10 cellular contexts compared by ENCODE assay signal in the genomic region with DNA sequence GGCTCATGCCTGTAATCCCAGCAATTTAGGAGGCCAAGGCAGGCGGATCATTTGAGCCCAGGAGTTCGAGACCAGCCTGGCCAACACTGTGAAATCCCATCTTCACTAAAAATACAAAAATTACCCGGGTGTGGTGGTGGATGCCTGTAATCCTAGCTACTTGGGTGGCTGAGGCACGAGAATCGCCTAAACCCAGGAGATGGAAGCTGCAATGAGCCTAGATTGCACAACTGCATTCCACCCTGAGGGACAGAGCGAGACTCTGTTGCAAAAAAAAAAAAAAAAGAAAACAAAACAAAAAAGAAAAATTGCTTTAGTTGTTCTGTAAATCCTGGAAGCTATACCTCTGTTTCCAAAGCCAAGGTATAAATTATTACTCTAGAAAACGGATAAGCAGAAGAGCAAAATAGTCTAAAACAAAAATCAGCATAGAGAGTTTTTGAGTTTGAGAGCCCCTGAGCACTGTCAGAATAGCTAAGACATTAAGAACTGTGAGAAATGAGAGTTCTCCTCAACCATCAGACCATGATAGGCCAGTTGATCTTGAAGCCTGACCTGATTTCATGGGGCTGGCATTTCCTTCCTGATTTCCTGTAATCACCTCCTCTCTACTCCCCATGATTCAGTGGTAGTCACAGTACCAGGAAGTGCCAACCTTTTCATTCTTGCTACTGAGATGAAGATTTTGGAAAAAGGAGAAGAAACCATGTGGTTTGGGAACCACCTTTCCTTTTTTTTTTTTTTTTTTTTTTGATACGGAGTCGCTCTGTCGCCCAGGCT. TPM values are rescaled to one million over a fixed set of nuclear protein-coding genes. Genes with fewer than 3 reads are reported as not detected.
DNase-seq lines count a peak whose midpoint lies in the region; ATAC-seq and TF ChIP-seq lines count a peak whose summit lies in the region.
"Had no signal": no experiment of that assay in that cellular context is flagged by ENCODE, and none has a peak within 500 bp of the region (broad histone marks: within the 10 kb centered on the region; RNA-seq: fewer than 3 reads in every experiment).

No MANE protein-coding gene starts in this region.

- H2BK12ac ChIP-seq in H9 (ENCODE audit: insufficient read length, low read depth, low read length), result no peak overlapping the region

- no peaks in the 10 kb centered on the region for H3K27me3 Mint-ChIP-seq in activated naive CD8-positive, alpha-beta T cell treated with anti-CD3 and anti-CD28 coated beads, Interleukin-2, amount 10 ng/mL, durations not matched to agents 7 days and 5 days
- H3K27me3 Mint-ChIP-seq in H9 (ENCODE audit: low read depth), result no peaks in the 10 kb centered on the region; the same call in 1 of the 2 replicates
- H3K27me3 Mint-ChIP-seq: IgD-negative memory B cell had no signal

- peaks cover 11% of the 10 kb centered on the region; the same call in 1 of the 2 replicates for H3K79me2 ChIP-seq in H9 (ENCODE audit: insufficient read depth, low read length)

- H2BK20ac ChIP-seq in H9 (ENCODE audit: low read depth, low read length, poor library complexity, severe bottlenecking), result no peak overlapping the region

- H2AK5ac ChIP-seq in H9 (ENCODE audit: insufficient read length, low read length), result no peak overlapping the region

- H3K27ac Mint-ChIP-seq in activated naive CD8-positive, alpha-beta T cell treated with anti-CD3 and anti-CD28 coated beads, Interleukin-2, amount 10 ng/mL, durations not matched to agents 7 days and 5 days, result peak overlapping the region; percentile 59
- H3K27ac Mint-ChIP-seq in H9, result peak overlapping the region in 1 of 3 experiments; percentile 30; a peak in 2 of 7 replicates

- H3K4me1 ChIP-seq in aorta (ENCODE audit: control insufficient read depth in 1 of 2, insufficient read depth in 2 of 2, low read length in 2 of 2) (peaks cover 6 to 9% of the 10 kb centered on the region in 2 donors), H9 (ENCODE audit: insufficient read depth, low read length) (no peaks in the 10 kb centered on the region)
- H3K4me1 ChIP-seq: prostate gland had no signal

- H3K9me3 Mint-ChIP-seq in activated naive CD8-positive, alpha-beta T cell treated with anti-CD3 and anti-CD28 coated beads, Interleukin-2, amount 10 ng/mL, durations not matched to agents 7 days and 5 days, result no peaks in the 10 kb centered on the region
- H3K9me3 Mint-ChIP-seq in H9, result no peaks in the 10 kb centered on the region
- H3K9me3 Mint-ChIP-seq: IgD-negative memory B cell had no signal

- peaks cover 34% of the 10 kb centered on the region for H3K4me1 Mint-ChIP-seq in activated naive CD8-positive, alpha-beta T cell treated with anti-CD3 and anti-CD28 coated beads, Interleukin-2, amount 10 ng/mL, durations not matched to agents 7 days and 5 days
- H3K4me1 Mint-ChIP-seq in H9, result peaks cover 0 to 5% of the 10 kb centered on the region in 2 experiments; a peak in 2 of 4 replicates

- no peak overlapping the region for H4K5ac ChIP-seq in H9 (ENCODE audit: insufficient read length, low read depth, low read length)

- no peak overlapping the region for H3K9ac ChIP-seq in H9 (ENCODE audit: extremely low read depth, insufficient read length, low read length)

- H3K4me3 ChIP-seq in aorta (ENCODE audit: low read length in 2 of 2), result no peak overlapping the region
- H3K4me3 ChIP-seq: prostate gland had no signal

- no peak overlapping the region for H3K4ac ChIP-seq in H9 (ENCODE audit: low read depth, low read length)

- H3K36me3 Mint-ChIP-seq in activated naive CD8-positive, alpha-beta T cell treated with anti-CD3 and anti-CD28 coated beads, Interleukin-2, amount 10 ng/mL, durations not matched to agents 7 days and 5 days, result peaks cover 31% of the 10 kb centered on the region
- peaks cover 17 to 60% (median 47%) of the 10 kb centered on the region in 3 experiments; a peak in 6 of 7 replicates for H3K36me3 Mint-ChIP-seq in H9 (ENCODE audit: insufficient read depth in 1 of 3, low read depth in 3 of 3)

- ATAC-seq in activated naive CD8-positive, alpha-beta T cell treated with anti-CD3 and anti-CD28 coated beads, Interleukin-2, amount 10 ng/mL, durations not matched to agents 7 days and 5 days (ENCODE audit: low read depth), result peak; percentile 73
- peak; percentile 69 for ATAC-seq in left colon
- ATAC-seq in aorta (ENCODE audit: low FRiP score), result no peak
- no peak for ATAC-seq in HG03565 (IDR thresholded peaks at IDR 0.05; ENCODE audit: unreplicated experiment)

- peaks cover 0 to 2% of the 10 kb centered on the region in 2 donors for H3K36me3 ChIP-seq in aorta (ENCODE audit: control insufficient read depth in 1 of 2, insufficient read depth in 2 of 2, low read length in 1 of 2)
- H3K36me3 ChIP-seq: prostate gland had no signal

- peak overlapping the region; percentile 32 to 67 for H3K27ac ChIP-seq in aorta (ENCODE audit: low read depth in 1 of 2, low read length in 2 of 2)
- H3K27ac ChIP-seq in H9 (ENCODE audit: insufficient read length, low read depth, low read length), result no peak overlapping the region
- H3K27ac ChIP-seq: prostate gland had no signal

- no peaks in the 10 kb centered on the region for H3K23me2 ChIP-seq in H9 (ENCODE audit: insufficient read length, low read depth, low read length, poor library complexity, severe bottlenecking)

- 71 to 73% methylated on average over 10 of the region's 10 CpGs for WGBS in aorta, 2 donors
- WGBS in H9 (ENCODE audit: extremely low coverage, insufficient read length, low lambda C conversion rate), result no CpG with 5 or more reads among the region's 10 CpGs

- peaks cover 12% of the 10 kb centered on the region for H3K79me1 ChIP-seq in H9 (ENCODE audit: insufficient read depth, low read depth, low read length, poor library complexity, severe bottlenecking)

- no peak overlapping the region for H3K18ac ChIP-seq in H9 (ENCODE audit: insufficient read length, low read depth, low read length)

- DNase-seq in stimulated activated CD4-positive, alpha-beta T cell treated with anti-CD3 and anti-CD28 coated beads, Interleukin-1b, Interleukin-23, amount 100 ng/mL, for 48 hours, result peak; percentile 17
- no peak for DNase-seq in stimulated activated CD4-positive, alpha-beta T cell treated with anti-CD3 and anti-CD28 coated beads, Interleukin-2, amount 100 ng/mL, for 48 hours
- DNase-seq in activated naive CD8-positive, alpha-beta T cell treated with anti-CD3 and anti-CD28 coated beads, Interleukin-2, amount 10 ng/mL, durations not matched to agents 7 days and 5 days, result no peak
- DNase-seq in left colon (no peak), aorta (no peak), NCI-H345 (lab: John Stamatoyannopoulos, UW) (no peak), H9 (no peak)

- TF ChIP-seq CTCF in H9 (conservative IDR thresholded peaks at IDR 0.05), result no peak

- no peak overlapping the region for H2BK120ac ChIP-seq in H9 (ENCODE audit: low read depth, low read length, poor library complexity, severe bottlenecking)

- intact Hi-C loops in left colon (cut with DNase I, micrococcal nuclease), result no loop called here
- intact Hi-C loops in aorta (cut with DNase I), result no loop called here

- POLR2A ChIA-PET in activated naive CD8-positive, alpha-beta T cell treated with anti-CD3 and anti-CD28 coated beads, Interleukin-2, amount 10 ng/mL, durations not matched to agents 7 days and 5 days (lab: Charles Lee), result interaction anchor here (1.3 kb wide), 1 partner anchor 119 kb away, joined by 4 read pairs; no protein-coding TSS in a partner anchor

- H2BK5ac ChIP-seq in H9 (ENCODE audit: insufficient read length, low read length), result no peak overlapping the region

- no peak overlapping the region for H3K14ac ChIP-seq in H9 (ENCODE audit: insufficient read depth, low read length)

- H3K4me3 Mint-ChIP-seq in activated naive CD8-positive, alpha-beta T cell treated with anti-CD3 and anti-CD28 coated beads, Interleukin-2, amount 10 ng/mL, durations not matched to agents 7 days and 5 days, result peak overlapping the region; percentile 35
- no peak overlapping the region for H3K4me3 Mint-ChIP-seq in H9

- no peak overlapping the region for H3K56ac ChIP-seq in H9 (ENCODE audit: insufficient read length, low read depth, low read length)

- H4K20me1 ChIP-seq in H9 (ENCODE audit: control insufficient read depth, insufficient read depth, insufficient read length), result no peaks in the 10 kb centered on the region

- H4K91ac ChIP-seq in H9 (ENCODE audit: insufficient read length, low read depth, low read length), result no peak overlapping the region

- H4K8ac ChIP-seq in H9 (replicated peaks; ENCODE audit: insufficient read length, low read depth, low read length), result no peak overlapping the region

- H3K23ac ChIP-seq in H9 (ENCODE audit: insufficient read length, low read depth, low read length), result no peak overlapping the region

- no peaks in the 10 kb centered on the region for H3K27me3 ChIP-seq in aorta (ENCODE audit: control insufficient read depth in 1 of 2, insufficient read depth in 2 of 2, low read length in 1 of 2)
- no peaks in the 10 kb centered on the region for H3K27me3 ChIP-seq in H9 (ENCODE audit: insufficient read depth, low read length)

- H2BK15ac ChIP-seq in H9 (ENCODE audit: low read depth, low read length), result no peak overlapping the region

- no peaks in the 10 kb centered on the region for H3K9me3 ChIP-seq in aorta (ENCODE audit: control insufficient read depth, low read length)
- no peaks in the 10 kb centered on the region for H3K9me3 ChIP-seq in H9 (ENCODE audit: control insufficient read depth, low read depth, low read length)
- H3K9me3 ChIP-seq: prostate gland had no signal

- no peak overlapping the region for H3K4me2 ChIP-seq in H9 (ENCODE audit: insufficient read depth, insufficient read length, low read length)

- no peak overlapping the region for H3T11ph ChIP-seq in H9 (ENCODE audit: low read length)

- H2AFZ ChIP-seq in H9 (ENCODE audit: low read length), result no peak overlapping the region

RNA-seq across cellular contexts. Expression of a gene that starts 31.7 kb away (rescaled TPM):
- total RNA-seq in activated naive CD8-positive, alpha-beta T cell treated with anti-CD3 and anti-CD28 coated beads, Interleukin-2, amount 10 ng/mL, durations not matched to agents 7 days and 5 days, result 10 to 100 TPM; 96.1 to 100.0 TPM
- total RNA-seq in left colon, result 100 to 1,000 TPM; 248 to 279 TPM
- 100 to 1,000 TPM; 231 to 285 TPM for total RNA-seq in aorta
- polyA plus RNA-seq in aorta, result 100 to 1,000 TPM in 1 of 2 donors, 10 to 100 TPM in 1; 41.3 to 104 TPM
- total RNA-seq in H9 (2021), result 257 and 260 TPM in 2 replicates

Comparison
In these comparisons a context has a peak if more than half of its experiments do, and no peak if none do; other contexts are left out.
1. ATAC-seq: peak in activated naive CD8-positive, alpha-beta T cell treated with anti-CD3 and anti-CD28 coated beads, Interleukin-2, amount 10 ng/mL, durations not matched to agents 7 days and 5 days (single experiment) and left colon (single experiment); none in aorta (single experiment) and HG03565 (single experiment).